8 cellular contexts compared by ENCODE assay signal in the genomic region with DNA sequence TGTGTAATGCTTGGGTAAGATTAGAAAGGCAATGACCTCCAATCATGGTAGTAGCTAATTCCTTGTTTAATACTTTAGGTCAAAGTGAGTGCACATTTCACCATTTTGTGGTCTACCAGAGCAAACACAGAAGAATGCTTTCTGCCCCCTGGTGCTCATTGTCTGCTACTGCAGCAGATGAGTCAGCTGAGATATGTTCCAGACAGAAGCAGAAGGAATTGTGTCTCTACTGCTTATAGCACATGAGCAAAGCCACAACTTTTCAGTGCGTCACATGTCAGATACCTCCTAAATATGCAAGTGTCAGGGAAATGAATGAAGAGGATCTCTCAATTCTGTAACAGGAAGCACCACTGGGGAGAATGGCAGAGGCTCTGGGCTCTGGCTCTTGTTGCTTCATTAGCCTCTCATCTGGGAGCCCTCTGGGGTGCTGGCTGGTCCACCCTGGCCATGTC.
DNase-seq lines count a peak whose midpoint lies in the region; ATAC-seq and TF ChIP-seq lines count a peak whose summit lies in the region.

No MANE protein-coding gene starts in this region.

- DNase-seq in DND-41, result peak; percentile 77
- DNase-seq in SK-MEL-5 (ENCODE audit: low read depth, low spot score), result peak; percentile 98
- DNase-seq in activated naive CD4-positive, alpha-beta T cell treated with anti-CD3 and anti-CD28 coated beads for 36 hours, result peak; percentile 91
- DNase-seq in glomerular endothelial cell (ENCODE audit: extremely low read depth, low read depth, low spot score), result peak; percentile 80
- peak; percentile 84 to 97 for DNase-seq in trophoblast cell
- DNase-seq in transverse colon, result peak; percentile 84

- H3K79me1 ChIP-seq in trophoblast cell (ENCODE audit: low read length), result peaks cover 2% of the 10 kb centered on the region

- no peak overlapping the region for H3K4ac ChIP-seq in trophoblast cell (ENCODE audit: low read depth, low read length)

- no peaks in the 10 kb centered on the region for H3K27me3 ChIP-seq in DND-41 (ENCODE audit: insufficient read depth, low read length, poor library complexity)
- H3K27me3 ChIP-seq in trophoblast cell (ENCODE audit: insufficient read depth, low read length), result no peaks in the 10 kb centered on the region
- H3K27me3 ChIP-seq in transverse colon, result no peaks in the 10 kb centered on the region

- H3K27ac ChIP-seq in DND-41 (ENCODE audit: low read length) (no peak overlapping the region), trophoblast cell (ENCODE audit: low read depth, low read length) (no peak overlapping the region), transverse colon (peak overlapping the region in 2 of 4 donors; percentile 24 to 38)

- TF ChIP-seq POLR2A in transverse colon (IDR thresholded peaks at IDR 0.05), result no peak

- no peaks in the 10 kb centered on the region for H3K9me3 Mint-ChIP-seq in activated naive CD4-positive, alpha-beta T cell treated with anti-CD3 and anti-CD28 coated beads for 36 hours

- H3K18ac ChIP-seq in trophoblast cell (ENCODE audit: low read length), result no peak overlapping the region

- H4K8ac ChIP-seq in trophoblast cell (ENCODE audit: low read depth, low read length), result no peak overlapping the region

- H3K36me3 ChIP-seq in DND-41 (ENCODE audit: insufficient read depth, low read length) (no peaks in the 10 kb centered on the region), trophoblast cell (ENCODE audit: control insufficient read depth in 1 of 2, insufficient read depth in 2 of 2, low read length in 2 of 2) (no peaks in the 10 kb centered on the region), transverse colon (no peaks in the 10 kb centered on the region)

- peak overlapping the region; percentile 5 for H2BK120ac ChIP-seq in trophoblast cell (ENCODE audit: insufficient read depth, low read length, poor library complexity)

- intact Hi-C loops in activated naive CD4-positive, alpha-beta T cell treated with anti-CD3 and anti-CD28 coated beads for 36 hours (cut with micrococcal nuclease), result loop anchor here (1.0 to 5.0 kb wide), 12 partner anchors 182 to 517 kb away; no protein-coding TSS in a partner anchor
- intact Hi-C loops in transverse colon (cut with DNase I; ENCODE audit: low total_unique reads), result no loop called here

- H3K4me1 ChIP-seq in DND-41 (ENCODE audit: insufficient read depth, low read length) (no peaks in the 10 kb centered on the region; the same call in 1 of the 2 replicates), trophoblast cell (ENCODE audit: control insufficient read depth in 1 of 2, insufficient read depth in 2 of 2, low read length in 2 of 2) (peaks cover 3 to 5% of the 10 kb centered on the region in 2 experiments), transverse colon (peaks cover 0 to 40% (median 10%) of the 10 kb centered on the region in 4 donors)

- ATAC-seq in DND-41 (ENCODE audit: insufficient read depth, low read depth) (peak; percentile 93), GM21786 (IDR thresholded peaks at IDR 0.05; ENCODE audit: unreplicated experiment) (peak; percentile 71)

- H3K4me3 ChIP-seq in DND-41 (ENCODE audit: low read depth in 1 of 2, low read length in 2 of 2) (no peak overlapping the region), trophoblast cell (ENCODE audit: low read depth, low read length) (no peak overlapping the region), transverse colon (no peak overlapping the region)

- no peaks in the 10 kb centered on the region for H3K36me3 Mint-ChIP-seq in activated naive CD4-positive, alpha-beta T cell treated with anti-CD3 and anti-CD28 coated beads for 36 hours (ENCODE audit: low read depth)

- in situ Hi-C loops in SK-MEL-5 (cut with HindIII; ENCODE audit: low pct_unique_long_range_greater_than_20kb, low sequenced_read_pairs), result no loop called here
- in situ Hi-C loops in transverse colon (cut with MboI; ENCODE audit: low pct_ligation_motif_present in 1 of 4, low pct_unique_long_range_greater_than_20kb in 1 of 4, low sequenced_read_pairs in 3 of 4), result loop anchor here in 3 of 4 donors (5.0 to 25.0 kb wide), 5 partner anchors 174 to 479 kb away; no protein-coding TSS in a partner anchor

- CTCF ChIA-PET in activated naive CD4-positive, alpha-beta T cell treated with anti-CD3 and anti-CD28 coated beads for 36 hours (lab: Charles Lee), result interaction anchor here (0.6 to 2.7 kb wide), 46 partner anchors 9 to 531 kb away, joined by 3 to 27 read pairs (median 3); no protein-coding TSS in a partner anchor

- H4K12ac ChIP-seq in trophoblast cell (ENCODE audit: low read depth, low read length), result no peak overlapping the region

- no CpG with 5 or more reads among the region's 1 CpG for WGBS in trophoblast cell (ENCODE audit: extremely low coverage, insufficient coverage, insufficient read length)
- WGBS in transverse colon (ENCODE audit: low coverage in 1 of 2), 2 donors, result 62% methylated on average over 1 of the region's 1 CpG; no CpG with 5 or more reads in 1 of the 2 donors

- H3K9ac ChIP-seq in DND-41 (ENCODE audit: low read depth, low read length), result no peak overlapping the region
- H3K9ac ChIP-seq in trophoblast cell (ENCODE audit: low read length), result no peak overlapping the region

- no peaks in the 10 kb centered on the region for H4K20me1 ChIP-seq in DND-41 (ENCODE audit: insufficient read depth, low read length)

- H3K4me2 ChIP-seq in DND-41 (ENCODE audit: insufficient read depth, low read length) (no peak overlapping the region), trophoblast cell (ENCODE audit: low read length) (no peak overlapping the region)

- H3K14ac ChIP-seq in trophoblast cell (ENCODE audit: low read length), result no peak overlapping the region

- H3K27me3 Mint-ChIP-seq in activated naive CD4-positive, alpha-beta T cell treated with anti-CD3 and anti-CD28 coated beads for 36 hours (ENCODE audit: low read depth), result no peaks in the 10 kb centered on the region

- H3K4me1 Mint-ChIP-seq in activated naive CD4-positive, alpha-beta T cell treated with anti-CD3 and anti-CD28 coated beads for 36 hours (ENCODE audit: low read depth), result peaks cover 34% of the 10 kb centered on the region

- H2AFZ ChIP-seq in DND-41 (ENCODE audit: low read depth, low read length) (0 out of 2 replicates have a peak overlapping the region, but pooled peaks have one; percentile 16), trophoblast cell (ENCODE audit: insufficient read depth, low read length, poor library complexity) (no peak overlapping the region)

- no peak overlapping the region for H2AK5ac ChIP-seq in trophoblast cell (ENCODE audit: low read length)

- H3K79me2 ChIP-seq in DND-41 (ENCODE audit: insufficient read depth, low read length), result no peaks in the 10 kb centered on the region
- H3K79me2 ChIP-seq in trophoblast cell (ENCODE audit: control insufficient read depth, insufficient read depth, low read length, poor library complexity), result no peaks in the 10 kb centered on the region

- H2BK5ac ChIP-seq in trophoblast cell (ENCODE audit: low read depth, low read length, poor library complexity), result no peak overlapping the region

- no peak overlapping the region for H4K91ac ChIP-seq in trophoblast cell (ENCODE audit: low read depth, low read length)

- TF ChIP-seq CTCF in DND-41 (IDR thresholded peaks at IDR 0.05; ENCODE audit: borderline replicate concordance, extremely low read depth, low read length, poor library complexity, severe bottlenecking) (peak; percentile 99), LNCAP (IDR thresholded peaks at IDR 0.05) (peak; percentile 95), transverse colon (IDR thresholded peaks at IDR 0.05) (peak; percentile 84 to 98 (median 89))

- no peak for TF ChIP-seq EP300 in transverse colon (IDR thresholded peaks at IDR 0.05; ENCODE audit: low read depth)

- H3K9me3 ChIP-seq in DND-41 (ENCODE audit: insufficient read depth, low read length, severe bottlenecking), result no peaks in the 10 kb centered on the region
- H3K9me3 ChIP-seq in trophoblast cell (ENCODE audit: insufficient read depth, low read depth, low read length), result no peaks in the 10 kb centered on the region
- no peaks in the 10 kb centered on the region for H3K9me3 ChIP-seq in transverse colon

- H3K23ac ChIP-seq in trophoblast cell (ENCODE audit: low read length), result no peak overlapping the region

- H2BK12ac ChIP-seq in trophoblast cell (ENCODE audit: low read length), result peak overlapping the region; percentile 23

- H3K27ac Mint-ChIP-seq in activated naive CD4-positive, alpha-beta T cell treated with anti-CD3 and anti-CD28 coated beads for 36 hours, result peak overlapping the region; percentile 57

- no peak overlapping the region for H3K4me3 Mint-ChIP-seq in activated naive CD4-positive, alpha-beta T cell treated with anti-CD3 and anti-CD28 coated beads for 36 hours
